9 cellular contexts compared by ENCODE assay signal in the genomic region with DNA sequence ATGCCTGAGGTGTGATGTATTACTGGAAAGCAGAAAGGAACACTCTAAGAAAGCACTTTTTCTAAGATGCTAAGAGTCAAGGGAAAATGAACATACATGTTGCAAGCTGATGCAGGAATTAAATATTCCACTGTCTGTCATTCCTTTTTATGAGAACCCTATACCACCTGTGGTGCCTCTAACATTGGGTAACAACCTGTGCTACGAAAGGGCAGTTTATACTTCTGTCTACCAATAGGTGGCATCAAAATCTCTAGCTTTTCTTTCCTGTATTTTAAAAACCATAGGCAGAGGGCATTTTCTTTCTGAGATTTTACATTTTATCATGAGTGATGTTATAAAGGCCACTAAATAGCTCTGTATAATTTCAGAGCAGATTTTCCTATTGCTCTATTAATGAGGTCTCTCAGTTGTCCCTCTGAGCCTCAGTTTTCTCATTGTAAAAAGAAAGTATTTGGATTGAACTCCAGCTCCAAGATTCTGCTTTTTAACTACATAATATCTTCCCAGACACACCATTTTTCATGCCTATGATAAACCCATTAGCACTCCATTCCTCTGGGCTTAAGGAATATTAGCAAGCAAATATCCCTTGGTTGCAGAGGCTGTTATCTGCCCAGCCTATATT. TPM values are rescaled to one million over a fixed set of nuclear protein-coding genes. Genes with fewer than 3 reads are reported as not detected.
DNase-seq lines count a peak whose midpoint lies in the region; ATAC-seq and TF ChIP-seq lines count a peak whose summit lies in the region.
"Had no signal": no experiment of that assay in that cellular context is flagged by ENCODE, and none has a peak within 500 bp of the region (broad histone marks: within the 10 kb centered on the region; RNA-seq: fewer than 3 reads in every experiment).

No MANE protein-coding gene starts in this region.

- no peaks in the 10 kb centered on the region for H3K36me3 ChIP-seq in Loucy (ENCODE audit: insufficient read depth, low read length)
- H3K36me3 ChIP-seq: SJCRH30 had no signal

- H3K4me3 ChIP-seq in Loucy (ENCODE audit: low read length, poor library complexity, severe bottlenecking) = no peak overlapping the region
- H3K4me3 ChIP-seq: SJCRH30 had no signal

- no peaks in the 10 kb centered on the region for H3K9me3 ChIP-seq in Loucy (ENCODE audit: insufficient read depth, low read depth, low read length)
- H3K9me3 ChIP-seq: SJCRH30 had no signal

- H2AFZ ChIP-seq in Loucy (ENCODE audit: low read length) = no peak overlapping the region

- no peaks in the 10 kb centered on the region for H3K4me1 ChIP-seq in Loucy (ENCODE audit: insufficient read depth, low read length, poor library complexity, severe bottlenecking)
- H3K4me1 ChIP-seq: SJCRH30 had no signal

- H3K4me2 ChIP-seq in Loucy (ENCODE audit: low read depth, low read length, poor library complexity, severe bottlenecking) = no peak overlapping the region

- DNase-seq in EH (ENCODE audit: low read depth) (peak; percentile 35), SW480 (ENCODE audit: low spot score) (peak; percentile 28), left lobe of liver (ENCODE audit: low spot score) (no peak)
- no peak for DNase-seq in activated CD4-positive, alpha-beta T cell treated with anti-CD3 and anti-CD28 coated beads for 4 hours
- DNase-seq in activated CD4-positive, alpha-beta T cell treated with anti-CD3 and anti-CD28 coated beads, Interleukin-2, amount 50 U/mL, for 1 hour = no peak

- H4K20me1 ChIP-seq in Loucy (ENCODE audit: insufficient read depth, low read length, poor library complexity, severe bottlenecking) = no peaks in the 10 kb centered on the region

- ATAC-seq in left lobe of liver (peak; percentile 82), GM18511 (IDR thresholded peaks at IDR 0.05; ENCODE audit: unreplicated experiment) (no peak), HG02571 (IDR thresholded peaks at IDR 0.05; ENCODE audit: unreplicated experiment) (no peak)

- TF ChIP-seq CTCF in Loucy (conservative IDR thresholded peaks at IDR 0.05; ENCODE audit: low read length) = peak; percentile 82

- H3K27me3 ChIP-seq in Loucy (ENCODE audit: insufficient read depth, low read length, poor library complexity, severe bottlenecking) = no peaks in the 10 kb centered on the region

- H3K9ac ChIP-seq in Loucy (ENCODE audit: low read depth, low read length, poor library complexity, severe bottlenecking) = no peak overlapping the region

- no peaks in the 10 kb centered on the region for H3K79me2 ChIP-seq in Loucy (ENCODE audit: insufficient read depth, low read length)

- no peaks in the 10 kb centered on the region for H3K9me2 ChIP-seq in Loucy (replicated peaks; ENCODE audit: low read depth, low read length)

- no peaks in the 10 kb centered on the region for H3F3A ChIP-seq in Loucy (ENCODE audit: low read depth)

RNA-seq across cellular contexts. Expression of gene CPNE4, which starts 3.5 kb away (rescaled TPM):
- not detected for total RNA-seq in left lobe of liver

Comparison
In these comparisons a context has a peak if more than half of its experiments do, and no peak if none do; other contexts are left out.
1. DNase-seq: peak in EH (single experiment) and SW480 (single experiment); none in left lobe of liver (single experiment), activated CD4-positive, alpha-beta T cell treated with anti-CD3 and anti-CD28 coated beads for 4 hours (0 of 2) and activated CD4-positive, alpha-beta T cell treated with anti-CD3 and anti-CD28 coated beads, Interleukin-2, amount 50 U/mL, for 1 hour (single experiment).